8 cellular contexts compared by ENCODE assay signal in genomic region chr1:52296345-52296744, GRCh38.
A peak's percentile ranks its signal among the peaks of the same experiment; 100 is the strongest.
DNase-seq lines count a peak whose midpoint lies in the region; ATAC-seq and TF ChIP-seq lines count a peak whose summit lies in the region.

No MANE protein-coding gene starts in this region.

- no peaks in the 10 kb centered on the region for H3K27me3 ChIP-seq in foreskin keratinocyte

- DNase-seq in ACHN (peak; percentile 60), GM03348 (ENCODE audit: low spot score) (peak; percentile 80), NCI-H1417 (lab: John Stamatoyannopoulos, UW) (peak; percentile 25 to 68 (median 51)), T-cell (peak in 1 of 34 experiments; percentile 4), foreskin keratinocyte (peak; percentile 35 to 62), progenitor cell of endocrine pancreas (ENCODE audit: low spot score, unreplicated experiment) (no peak), cerebellar nuclear complex (lab: John Stamatoyannopoulos, UW) (no peak)
- DNase-seq in activated T-helper 2 cell treated with anti-CD3 and anti-CD28 coated beads, Interferon-gamma antibody, Interleukin-2, Interleukin-4, amounts not matched to agents 10 μg/mL and 5 μg/mL and 100 μg/mL, durations not matched to agents 14 hours and 24 hours and 36 hours (ENCODE audit: low spot score) = no peak

- H3K27ac ChIP-seq in foreskin keratinocyte = no peak overlapping the region

- H3K9me3 Mint-ChIP-seq in T-cell (no peaks in the 10 kb centered on the region), progenitor cell of endocrine pancreas (ENCODE audit: low read depth) (peaks cover 4% of the 10 kb centered on the region)
- H3K9me3 Mint-ChIP-seq in activated T-helper 2 cell treated with anti-CD3 and anti-CD28 coated beads, Interferon-gamma antibody, Interleukin-2, Interleukin-4, amounts not matched to agents 10 μg/mL and 5 μg/mL and 100 μg/mL, durations not matched to agents 14 hours and 24 hours and 36 hours = no peaks in the 10 kb centered on the region

- POLR2A ChIA-PET in T-cell (lab: Charles Lee) = interaction anchor here in 1 of 2 donors (0.6 kb wide), 1 partner anchor 30 kb away, joined by 14 read pairs; no protein-coding TSS in a partner anchor

- CTCF ChIA-PET in T-cell (lab: Charles Lee) = interaction anchor here in 1 of 2 donors (0.5 to 0.9 kb wide), 3 partner anchors 70 to 329 kb away, joined by 3 to 7 read pairs (median 3); no protein-coding TSS in a partner anchor

- peak overlapping the region in 1 of 2 donors; percentile 44 for H3K27ac Mint-ChIP-seq in T-cell
- peak overlapping the region; percentile 87 for H3K27ac Mint-ChIP-seq in progenitor cell of endocrine pancreas
- H3K27ac Mint-ChIP-seq in activated T-helper 2 cell treated with anti-CD3 and anti-CD28 coated beads, Interferon-gamma antibody, Interleukin-2, Interleukin-4, amounts not matched to agents 10 μg/mL and 5 μg/mL and 100 μg/mL, durations not matched to agents 14 hours and 24 hours and 36 hours = no peak overlapping the region

- peak; percentile 88 for TF ChIP-seq CTCF in foreskin keratinocyte (conservative IDR thresholded peaks at IDR 0.05)
- peak; percentile 72 for TF ChIP-seq CTCF in progenitor cell of endocrine pancreas (IDR thresholded peaks at IDR 0.05; ENCODE audit: unreplicated experiment)

- in situ Hi-C loops in ACHN (cut with HindIII; ENCODE audit: low pct_ligation_motif_present, low pct_unique_long_range_greater_than_20kb, low sequenced_read_pairs) = no loop called here

- H3K4me3 Mint-ChIP-seq in T-cell (no peak overlapping the region), progenitor cell of endocrine pancreas (ENCODE audit: low read depth) (no peak overlapping the region)
- H3K4me3 Mint-ChIP-seq in activated T-helper 2 cell treated with anti-CD3 and anti-CD28 coated beads, Interferon-gamma antibody, Interleukin-2, Interleukin-4, amounts not matched to agents 10 μg/mL and 5 μg/mL and 100 μg/mL, durations not matched to agents 14 hours and 24 hours and 36 hours (ENCODE audit: low read depth) = no peak overlapping the region

- no peaks in the 10 kb centered on the region for H3K27me3 Mint-ChIP-seq in T-cell
- H3K27me3 Mint-ChIP-seq in progenitor cell of endocrine pancreas = no peaks in the 10 kb centered on the region
- no peaks in the 10 kb centered on the region for H3K27me3 Mint-ChIP-seq in activated T-helper 2 cell treated with anti-CD3 and anti-CD28 coated beads, Interferon-gamma antibody, Interleukin-2, Interleukin-4, amounts not matched to agents 10 μg/mL and 5 μg/mL and 100 μg/mL, durations not matched to agents 14 hours and 24 hours and 36 hours (ENCODE audit: low read depth)

- ATAC-seq in T-cell (replicated peaks in 1 of 4) (peak in 3 of 4 experiments; percentile 48 to 70 (median 57)), foreskin keratinocyte (peak; percentile 75)

- intact Hi-C loops in activated T-helper 2 cell treated with anti-CD3 and anti-CD28 coated beads, Interferon-gamma antibody, Interleukin-2, Interleukin-4, amounts not matched to agents 10 μg/mL and 5 μg/mL and 100 μg/mL, durations not matched to agents 14 hours and 24 hours and 36 hours (cut with micrococcal nuclease) = loop anchor here (1.0 kb wide), 1 partner anchor 169 kb away; no protein-coding TSS in a partner anchor

- H3K4me1 Mint-ChIP-seq in T-cell (no peaks in the 10 kb centered on the region), progenitor cell of endocrine pancreas (ENCODE audit: low read depth) (no peaks in the 10 kb centered on the region)
- H3K4me1 Mint-ChIP-seq in activated T-helper 2 cell treated with anti-CD3 and anti-CD28 coated beads, Interferon-gamma antibody, Interleukin-2, Interleukin-4, amounts not matched to agents 10 μg/mL and 5 μg/mL and 100 μg/mL, durations not matched to agents 14 hours and 24 hours and 36 hours (ENCODE audit: low read depth) = peaks cover 2% of the 10 kb centered on the region

- H3K36me3 Mint-ChIP-seq in T-cell = peaks cover 17% of the 10 kb centered on the region
- peaks cover 12% of the 10 kb centered on the region for H3K36me3 Mint-ChIP-seq in progenitor cell of endocrine pancreas (ENCODE audit: insufficient read depth)
- no peaks in the 10 kb centered on the region for H3K36me3 Mint-ChIP-seq in activated T-helper 2 cell treated with anti-CD3 and anti-CD28 coated beads, Interferon-gamma antibody, Interleukin-2, Interleukin-4, amounts not matched to agents 10 μg/mL and 5 μg/mL and 100 μg/mL, durations not matched to agents 14 hours and 24 hours and 36 hours (ENCODE audit: low read depth)

- H3K4me1 ChIP-seq in foreskin keratinocyte = peaks cover 8% of the 10 kb centered on the region

Comparison
In these comparisons a context has a peak if more than half of its experiments do, and no peak if none do; other contexts are left out.
1. DNase-seq: peak in ACHN (single experiment), GM03348 (single experiment), NCI-H1417 (3 of 3) and foreskin keratinocyte (2 of 2); none in progenitor cell of endocrine pancreas (single experiment), activated T-helper 2 cell treated with anti-CD3 and anti-CD28 coated beads, Interferon-gamma antibody, Interleukin-2, Interleukin-4, amounts not matched to agents 10 μg/mL and 5 μg/mL and 100 μg/mL, durations not matched to agents 14 hours and 24 hours and 36 hours (single experiment) and cerebellar nuclear complex (0 of 2).